ENCODE assay signal across 1 cellular context in the genomic region with DNA sequence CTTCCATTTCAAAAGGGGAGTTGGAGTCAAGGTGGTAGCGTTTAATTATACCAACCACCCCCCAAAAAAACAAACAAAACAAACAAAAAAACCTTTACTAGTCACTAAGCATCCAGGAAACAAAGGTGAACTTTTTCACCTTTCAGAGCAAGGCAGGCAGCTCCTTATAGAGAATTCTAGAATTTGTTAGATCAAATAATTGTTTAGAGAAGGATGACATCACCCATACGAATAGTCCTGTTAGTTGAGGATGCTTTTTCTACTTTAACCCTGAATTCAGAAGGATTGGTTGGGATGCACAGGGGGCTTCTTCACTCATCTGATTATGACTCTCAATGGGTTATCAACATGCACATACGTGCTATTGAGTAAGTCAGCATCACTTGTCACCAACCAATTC.
TF ChIP-seq lines count a peak whose summit lies in the region.

No MANE protein-coding gene starts in this region.

TF ChIP-seq in SK-N-SH, 30 proteins besides CTCF, POLR2A, EP300 and RAD21 (continued from another document):
- TF ChIP-seq, protein P1, sequence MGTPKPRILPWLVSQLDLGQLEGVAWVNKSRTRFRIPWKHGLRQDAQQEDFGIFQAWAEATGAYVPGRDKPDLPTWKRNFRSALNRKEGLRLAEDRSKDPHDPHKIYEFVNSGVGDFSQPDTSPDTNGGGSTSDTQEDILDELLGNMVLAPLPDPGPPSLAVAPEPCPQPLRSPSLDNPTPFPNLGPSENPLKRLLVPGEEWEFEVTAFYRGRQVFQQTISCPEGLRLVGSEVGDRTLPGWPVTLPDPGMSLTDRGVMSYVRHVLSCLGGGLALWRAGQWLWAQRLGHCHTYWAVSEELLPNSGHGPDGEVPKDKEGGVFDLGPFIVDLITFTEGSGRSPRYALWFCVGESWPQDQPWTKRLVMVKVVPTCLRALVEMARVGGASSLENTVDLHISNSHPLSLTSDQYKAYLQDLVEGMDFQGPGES (IDR thresholded peaks at IDR 0.05; ENCODE audit: low read depth, low read length) = no peak
